22 cellular contexts compared by ENCODE assay signal in genomic region chr12:3305904-3306619, GRCh38.
DNase-seq lines count a peak whose midpoint lies in the region; ATAC-seq and TF ChIP-seq lines count a peak whose summit lies in the region.
"Had no signal": no experiment of that assay in that cellular context is flagged by ENCODE, and none has a peak within 500 bp of the region (broad histone marks: within the 10 kb centered on the region; RNA-seq: fewer than 3 reads in every experiment).

No MANE protein-coding gene starts in this region.

- peaks cover 7% of the 10 kb centered on the region for H3K9me1 ChIP-seq in IMR-90 (ENCODE audit: insufficient read depth, low read length)

- no peak overlapping the region for H3K56ac ChIP-seq in IMR-90 (ENCODE audit: extremely low read depth, insufficient read depth, low read length)

- dilution Hi-C loops in IMR-90 (cut with HindIII; ENCODE audit: low sequenced_read_pairs, unreplicated experiment), result no loop called here

- H3K27ac ChIP-seq in IMR-90 (ENCODE audit: insufficient read depth, low read length), result no peak overlapping the region
- peak overlapping the region in 26 of 59 donors; percentile 5 to 74 (median 48) for H3K27ac ChIP-seq in dorsolateral prefrontal cortex
- H3K27ac ChIP-seq in lower lobe of right lung, result no peak overlapping the region
- H3K27ac ChIP-seq in ovary, result no peak overlapping the region
- H3K27ac ChIP-seq in MM.1S (ENCODE audit: low read length), result no peak overlapping the region
- no peak overlapping the region for H3K27ac ChIP-seq in right lobe of liver
- H3K27ac ChIP-seq: A549; BLaER1 treated with 17β-estradiol and CSF1 and Interleukin-3, amounts not matched to agents 10 nM and 100 nM had no signal

- H3K9me2 ChIP-seq in MM.1S (replicated peaks; ENCODE audit: insufficient read depth, low read length), result no peaks in the 10 kb centered on the region

- in situ Hi-C loops in IMR-90 (cut with MboI; ENCODE audit: low sequenced_read_pairs), result no loop called here

- H3K36me3 ChIP-seq in IMR-90 (ENCODE audit: control insufficient read depth, insufficient read depth, low read length) (no peaks in the 10 kb centered on the region), lower lobe of right lung (no peaks in the 10 kb centered on the region), ovary (no peaks in the 10 kb centered on the region), MM.1S (replicated peaks; ENCODE audit: insufficient read depth, low read length) (no peaks in the 10 kb centered on the region), right lobe of liver (no peaks in the 10 kb centered on the region)
- H3K36me3 ChIP-seq: BE2C; BLaER1 treated with 17β-estradiol and CSF1 and Interleukin-3, amounts not matched to agents 10 nM and 100 nM; HAP-1 had no signal

- H3F3A ChIP-seq in MM.1S (ENCODE audit: insufficient read depth, low read length), result no peaks in the 10 kb centered on the region

- H3K4ac ChIP-seq in IMR-90 (ENCODE audit: low read depth, low read length), result no peak overlapping the region

- POLR2A ChIA-PET in IMR-90 (lab: Charles Lee; ENCODE audit: unreplicated experiment), result no interaction called here

- H3K4me2 ChIP-seq in IMR-90 (ENCODE audit: low read depth, low read length) (no peak overlapping the region), MM.1S (ENCODE audit: low read depth, low read length) (no peak overlapping the region)
- H3K4me2 ChIP-seq: A549; BLaER1 treated with 17β-estradiol and CSF1 and Interleukin-3, amounts not matched to agents 10 nM and 100 nM; GM23338 had no signal

- H3K9me3 ChIP-seq in IMR-90 (ENCODE audit: control insufficient read depth, insufficient read depth, low read length) (no peaks in the 10 kb centered on the region), lower lobe of right lung (no peaks in the 10 kb centered on the region), ovary (no peaks in the 10 kb centered on the region), MM.1S (replicated peaks; ENCODE audit: insufficient read depth, low read length) (no peaks in the 10 kb centered on the region), right lobe of liver (no peaks in the 10 kb centered on the region)
- H3K9me3 ChIP-seq: A549; BE2C; BLaER1 treated with 17β-estradiol and CSF1 and Interleukin-3, amounts not matched to agents 10 nM and 100 nM; HAP-1 had no signal

- H2AK9ac ChIP-seq in IMR-90 (replicated peaks; ENCODE audit: low read depth, low read length, poor library complexity), result no peak overlapping the region

- ATAC-seq in IMR-90 (ENCODE audit: low read depth), result no peak
- no peak for ATAC-seq in lower lobe of right lung
- no peak for ATAC-seq in right lobe of liver
- ATAC-seq: A549, GM23338 had no signal

- no peak overlapping the region for H3K18ac ChIP-seq in IMR-90 (ENCODE audit: low read depth, low read length)

- no peak overlapping the region for H4K5ac ChIP-seq in IMR-90 (ENCODE audit: low read depth, low read length)

- no peak overlapping the region for H2BK20ac ChIP-seq in IMR-90 (ENCODE audit: low read depth, low read length)

- BruUV-seq in IMR-90 (replicated peaks; lab: Mats Ljungman, UMichigan), result no TSS peak

- H3K79me1 ChIP-seq in IMR-90 (ENCODE audit: low read depth in 1 of 2, low read length in 2 of 2), result no peaks in the 10 kb centered on the region

- CTCF ChIA-PET in IMR-90 (lab: Yijun Ruan, JAX), result no interaction called here

- TF ChIP-seq EP300 in ovary (IDR thresholded peaks at IDR 0.05), result no peak

- H3K14ac ChIP-seq in IMR-90 (replicated peaks; ENCODE audit: low read depth, low read length), result no peak overlapping the region

- no peak overlapping the region for H3K23ac ChIP-seq in IMR-90 (ENCODE audit: low read depth, low read length)

- no peak overlapping the region for H3K4me3 ChIP-seq in IMR-90 (ENCODE audit: insufficient read depth, low read depth, low read length)
- no peak overlapping the region for H3K4me3 ChIP-seq in dorsolateral prefrontal cortex
- no peak overlapping the region for H3K4me3 ChIP-seq in lower lobe of right lung
- H3K4me3 ChIP-seq in ovary, result no peak overlapping the region
- H3K4me3 ChIP-seq in MM.1S (ENCODE audit: low read length), result no peak overlapping the region
- H3K4me3 ChIP-seq in right lobe of liver, result no peak overlapping the region
- H3K4me3 ChIP-seq: A549; BLaER1 treated with 17β-estradiol and CSF1 and Interleukin-3, amounts not matched to agents 10 nM and 100 nM; GM23338; HAP-1 had no signal

- H3K4me1 ChIP-seq in IMR-90 (ENCODE audit: control insufficient read depth, insufficient read depth, low read length) (peaks cover 4% of the 10 kb centered on the region; the same call in 1 of the 2 replicates), lower lobe of right lung (no peaks in the 10 kb centered on the region), ovary (ENCODE audit: insufficient read depth) (no peaks in the 10 kb centered on the region), MM.1S (ENCODE audit: low read length) (no peaks in the 10 kb centered on the region), right lobe of liver (no peaks in the 10 kb centered on the region)

- no peak for TF ChIP-seq RAD21 in IMR-90 (IDR thresholded peaks at IDR 0.05; ENCODE audit: low read length)

- no peak overlapping the region for H2AK5ac ChIP-seq in IMR-90 (ENCODE audit: low read depth, low read length)

- 85% methylated on average over 11 of the region's 19 CpGs; no CpG with 5 or more reads in 1 of the 2 experiments for WGBS in IMR-90 (ENCODE audit: extremely low coverage in 2 of 2, insufficient read length in 1 of 2), 2 experiments
- 88 to 93% (median 91%) methylated on average over 19 of the region's 19 CpGs for WGBS in ovary, 3 donors
- 20% methylated on average over 1 of the region's 19 CpGs for WGBS in right lobe of liver (ENCODE audit: insufficient coverage, low coverage, low lambda C conversion rate, missing lambda C conversion rate)

- intact Hi-C loops in IMR-90 (cut with micrococcal nuclease) (loop anchor here (10.0 kb wide), 2 partner anchors 179 to 569 kb away; partner anchors contain the start of gene PARP11), dorsolateral prefrontal cortex (cut with DNase I) (loop anchor here in 1 of 2 donors (10.0 kb wide), 1 partner anchor 189 kb away; the partner anchor contains the start of gene PRMT8), posterior cingulate gyrus (cut with DNase I) (loop anchor here (10.0 kb wide), 1 partner anchor 179 kb away; no protein-coding TSS in a partner anchor), lower lobe of right lung (cut with DNase I) (loop anchor here (10.0 kb wide), 1 partner anchor 499 kb away; no protein-coding TSS in a partner anchor), ovary (cut with DNase I) (loop anchor here in 3 of 4 donors (10.0 kb wide), 5 partner anchors 339 to 969 kb away; partner anchors contain the start of gene CCND2 (in 1 of the 3)), right lobe of liver (cut with DNase I) (no loop called here)

- H4K8ac ChIP-seq in IMR-90 (ENCODE audit: low read depth in 2 of 2, low read length in 2 of 2), result no peak overlapping the region

- TF ChIP-seq POLR2A in IMR-90 (IDR thresholded peaks at IDR 0.05; ENCODE audit: low read depth, low read length) (no peak), ovary (IDR thresholded peaks at IDR 0.05) (no peak), right lobe of liver (IDR thresholded peaks at IDR 0.05) (no peak)

- H3K79me2 ChIP-seq in MM.1S (ENCODE audit: low read length), result no peaks in the 10 kb centered on the region

- H4K91ac ChIP-seq in IMR-90 (ENCODE audit: insufficient read depth, low read depth, low read length), result no peak overlapping the region

- no peak overlapping the region for H2BK5ac ChIP-seq in IMR-90 (ENCODE audit: low read depth, low read length, poor library complexity, severe bottlenecking)

- DNase-seq in IMR-90 (no peak), dorsolateral prefrontal cortex (peak in 6 of 10 donors; percentile 22 to 79 (median 60)), middle frontal gyrus (ENCODE audit: extremely low spot score, low spot score) (peak; percentile 18), posterior cingulate gyrus (peak in 8 of 10 donors; percentile 33 to 92 (median 62)), lower lobe of right lung (no peak), ovary (no peak), MM.1S (no peak), right lobe of liver (no peak)
- DNase-seq: 8988T; ACHN; AML-193; BE2C; CD4-positive, alpha-beta T cell; CD8-positive, alpha-beta memory T cell; DMS53; DMS79 treated with DMSO at 0.1 percent for 48 hours; GF-D8; HFFc6 had no signal

- H2BK120ac ChIP-seq in IMR-90 (ENCODE audit: low read depth, low read length), result no peak overlapping the region

- H2BK15ac ChIP-seq in IMR-90 (ENCODE audit: low read depth, low read length), result no peak overlapping the region

- H2AFZ ChIP-seq in IMR-90 (replicated peaks; ENCODE audit: low read length, poor library complexity), result peak overlapping the region; percentile 10
- H2AFZ ChIP-seq in MM.1S (ENCODE audit: low read length), result no peak overlapping the region
- H2AFZ ChIP-seq: GM23338 had no signal

- H4K20me1 ChIP-seq in IMR-90 (ENCODE audit: insufficient read depth, low read length) (no peaks in the 10 kb centered on the region), MM.1S (ENCODE audit: insufficient read depth, low read length) (no peaks in the 10 kb centered on the region)

- TF ChIP-seq CTCF in IMR-90 (conservative IDR thresholded peaks at IDR 0.05; ENCODE audit: low read depth, low read length), result no peak
- no peak for TF ChIP-seq CTCF in dorsolateral prefrontal cortex (IDR thresholded peaks at IDR 0.05 in 54 of 56, conservative IDR thresholded peaks at IDR 0.05 in 2 of 56; ENCODE audit: low read depth in 1 of 56, partially characterized antibody in 56 of 56)
- no peak for TF ChIP-seq CTCF in lower lobe of right lung (IDR thresholded peaks at IDR 0.05)
- no peak for TF ChIP-seq CTCF in ovary (IDR thresholded peaks at IDR 0.05)
- TF ChIP-seq CTCF in MM.1S (IDR thresholded peaks at IDR 0.05; ENCODE audit: low read length), result no peak
- no peak for TF ChIP-seq CTCF in right lobe of liver (IDR thresholded peaks at IDR 0.05)

- peaks cover 29% of the 10 kb centered on the region; the same call in 1 of the 2 replicates for H3K27me3 ChIP-seq in IMR-90 (ENCODE audit: control insufficient read depth, insufficient read depth, low read length)
- peaks cover 0 to 2% (median 0%) of the 10 kb centered on the region in 45 donors for H3K27me3 ChIP-seq in dorsolateral prefrontal cortex
- peaks cover 21% of the 10 kb centered on the region for H3K27me3 ChIP-seq in lower lobe of right lung (ENCODE audit: low read depth)
- no peaks in the 10 kb centered on the region for H3K27me3 ChIP-seq in ovary
- peaks cover 77% of the 10 kb centered on the region for H3K27me3 ChIP-seq in MM.1S (replicated peaks; ENCODE audit: insufficient read depth, low read length)
- H3K27me3 ChIP-seq in right lobe of liver, result no peaks in the 10 kb centered on the region
- H3K27me3 ChIP-seq: BE2C; BLaER1 treated with 17β-estradiol and CSF1 and Interleukin-3, amounts not matched to agents 10 nM and 100 nM had no signal

- H3K9ac ChIP-seq in IMR-90 (ENCODE audit: low read depth, low read length) (no peak overlapping the region), MM.1S (ENCODE audit: low read length) (no peak overlapping the region)
- H3K9ac ChIP-seq: BLaER1 treated with 17β-estradiol and CSF1 and Interleukin-3, amounts not matched to agents 10 nM and 100 nM had no signal

TF ChIP-seq in IMR-90, 13 proteins besides CTCF, POLR2A, EP300 and RAD21 (continues in another document):
- TF ChIP-seq MXI1 (IDR thresholded peaks at IDR 0.05; ENCODE audit: borderline replicate concordance, low read depth, low read length) (no peak), FOS (IDR thresholded peaks at IDR 0.05; ENCODE audit: low read depth, low read length) (no peak)

Comparison
In these comparisons a context has a peak if more than half of its experiments do, and no peak if none do; other contexts are left out.
1. DNase-seq: peak in dorsolateral prefrontal cortex (6 of 10), middle frontal gyrus (single experiment) and posterior cingulate gyrus (8 of 10); none in IMR-90 (single experiment), lower lobe of right lung (single experiment), ovary (0 of 5), MM.1S (single experiment) and right lobe of liver (0 of 3).
2. intact Hi-C loops: an anchor here in IMR-90 (10.0 kb wide), posterior cingulate gyrus (10.0 kb wide), lower lobe of right lung (10.0 kb wide) and ovary (10.0 kb wide); none called in right lobe of liver.